17 cellular contexts compared by ENCODE assay signal in genomic region chr17:80682372-80682771, GRCh38.
DNase-seq lines count a peak whose midpoint lies in the region; ATAC-seq lines count a peak whose summit lies in the region.
"Had no signal": no experiment of that assay in that cellular context is flagged by ENCODE, and none has a peak within 500 bp of the region (broad histone marks: within the 10 kb centered on the region; RNA-seq: fewer than 3 reads in every experiment).

No MANE protein-coding gene starts in this region.

- ATAC-seq in esophagus mucosa (peak; percentile 84), HG02840 (IDR thresholded peaks at IDR 0.05; ENCODE audit: low FRiP score, unreplicated experiment) (no peak), T-helper 17 cell (no peak), GM21526 (IDR thresholded peaks at IDR 0.05; ENCODE audit: low FRiP score, unreplicated experiment) (no peak)
- ATAC-seq: Right ventricle myocardium inferior had no signal

- no peak overlapping the region for H3K27ac ChIP-seq in CD4-positive, alpha-beta memory T cell (ENCODE audit: low read depth, low read length)
- H3K27ac ChIP-seq: GM23248 had no signal

- H3K9me3 ChIP-seq in CD4-positive, alpha-beta memory T cell (ENCODE audit: control insufficient read depth in 1 of 2, low read length in 2 of 2) = no peaks in the 10 kb centered on the region
- no peaks in the 10 kb centered on the region for H3K9me3 ChIP-seq in T-helper 17 cell (ENCODE audit: control insufficient read depth, low read length, poor library complexity, severe bottlenecking)
- H3K9me3 ChIP-seq: Caco-2 had no signal

- no peaks in the 10 kb centered on the region for H3K27me3 ChIP-seq in CD4-positive, alpha-beta memory T cell (ENCODE audit: insufficient read depth, low read length)

- H3K27me3 Mint-ChIP-seq in activated CD4-positive, alpha-beta T cell treated with anti-CD3 and anti-CD28 coated beads, Interleukin-2, amount 10 ng/mL, durations not matched to agents 7 days and 5 days = no peaks in the 10 kb centered on the region
- H3K27me3 Mint-ChIP-seq in CD4-positive, alpha-beta memory T cell = no peaks in the 10 kb centered on the region
- H3K27me3 Mint-ChIP-seq in activated T-helper 1 cell treated with anti-CD3 and anti-CD28 coated beads, Interleukin-12 subunit alpha, Interleukin-12 subunit beta, Interleukin-2, Interleukin-4 antibody, amounts not matched to agents 30 ng/mL and 10 ng/mL and 1 ng/mL, durations not matched to agents 14 hours and 24 hours and 36 hours (ENCODE audit: insufficient read depth) = no peaks in the 10 kb centered on the region
- no peaks in the 10 kb centered on the region for H3K27me3 Mint-ChIP-seq in T-helper 17 cell

- H3K4me1 ChIP-seq in CD4-positive, alpha-beta memory T cell (ENCODE audit: insufficient read depth, low read length) = peaks cover 13% of the 10 kb centered on the region
- H3K4me1 ChIP-seq: Caco-2 had no signal

- no peak overlapping the region for H3K4me3 ChIP-seq in CD4-positive, alpha-beta memory T cell (ENCODE audit: low read length in 2 of 2)
- H3K4me3 ChIP-seq: GM23248 had no signal

- intact Hi-C loops in CD4-positive, alpha-beta memory T cell (cut with micrococcal nuclease) = no loop called here
- intact Hi-C loops in activated T-helper 1 cell treated with anti-CD3 and anti-CD28 coated beads, Interleukin-12 subunit alpha, Interleukin-12 subunit beta, Interleukin-2, Interleukin-4 antibody, amounts not matched to agents 30 ng/mL and 10 ng/mL and 1 ng/mL, durations not matched to agents 14 hours and 24 hours and 36 hours (cut with micrococcal nuclease) = no loop called here

- H3K36me3 ChIP-seq in CD4-positive, alpha-beta memory T cell (ENCODE audit: insufficient read depth, low read length) = no peaks in the 10 kb centered on the region

- no peak overlapping the region for H3K4me3 Mint-ChIP-seq in activated CD4-positive, alpha-beta T cell treated with anti-CD3 and anti-CD28 coated beads, Interleukin-2, amount 10 ng/mL, durations not matched to agents 7 days and 5 days
- H3K4me3 Mint-ChIP-seq in CD4-positive, alpha-beta memory T cell = no peak overlapping the region
- H3K4me3 Mint-ChIP-seq in activated T-helper 1 cell treated with anti-CD3 and anti-CD28 coated beads, Interleukin-12 subunit alpha, Interleukin-12 subunit beta, Interleukin-2, Interleukin-4 antibody, amounts not matched to agents 30 ng/mL and 10 ng/mL and 1 ng/mL, durations not matched to agents 14 hours and 24 hours and 36 hours = no peak overlapping the region
- H3K4me3 Mint-ChIP-seq in T-helper 17 cell = no peak overlapping the region

- no peaks in the 10 kb centered on the region for H3K9me3 Mint-ChIP-seq in activated CD4-positive, alpha-beta T cell treated with anti-CD3 and anti-CD28 coated beads, Interleukin-2, amount 10 ng/mL, durations not matched to agents 7 days and 5 days
- no peaks in the 10 kb centered on the region for H3K9me3 Mint-ChIP-seq in CD4-positive, alpha-beta memory T cell
- no peaks in the 10 kb centered on the region for H3K9me3 Mint-ChIP-seq in activated T-helper 1 cell treated with anti-CD3 and anti-CD28 coated beads, Interleukin-12 subunit alpha, Interleukin-12 subunit beta, Interleukin-2, Interleukin-4 antibody, amounts not matched to agents 30 ng/mL and 10 ng/mL and 1 ng/mL, durations not matched to agents 14 hours and 24 hours and 36 hours

- peaks cover 55% of the 10 kb centered on the region for H3K4me1 Mint-ChIP-seq in activated CD4-positive, alpha-beta T cell treated with anti-CD3 and anti-CD28 coated beads, Interleukin-2, amount 10 ng/mL, durations not matched to agents 7 days and 5 days
- H3K4me1 Mint-ChIP-seq in CD4-positive, alpha-beta memory T cell = peaks cover 25 to 32% (median 27%) of the 10 kb centered on the region in 4 donors
- peaks cover 60% of the 10 kb centered on the region for H3K4me1 Mint-ChIP-seq in activated T-helper 1 cell treated with anti-CD3 and anti-CD28 coated beads, Interleukin-12 subunit alpha, Interleukin-12 subunit beta, Interleukin-2, Interleukin-4 antibody, amounts not matched to agents 30 ng/mL and 10 ng/mL and 1 ng/mL, durations not matched to agents 14 hours and 24 hours and 36 hours (ENCODE audit: low read depth)
- H3K4me1 Mint-ChIP-seq in T-helper 17 cell = peaks cover 23% of the 10 kb centered on the region

- POLR2A ChIA-PET in activated CD4-positive, alpha-beta T cell treated with anti-CD3 and anti-CD28 coated beads, Interleukin-2, amount 10 ng/mL, durations not matched to agents 7 days and 5 days (lab: Charles Lee) = no interaction called here
- POLR2A ChIA-PET in CD4-positive, alpha-beta memory T cell (lab: Charles Lee; ENCODE audit: partially characterized antibody) = no interaction called here

- H3K27ac Mint-ChIP-seq in activated CD4-positive, alpha-beta T cell treated with anti-CD3 and anti-CD28 coated beads, Interleukin-2, amount 10 ng/mL, durations not matched to agents 7 days and 5 days = peak overlapping the region; percentile 37
- peak overlapping the region in 4 of 7 donors; percentile 9 to 50 (median 35) for H3K27ac Mint-ChIP-seq in CD4-positive, alpha-beta memory T cell
- peak overlapping the region; percentile 5 for H3K27ac Mint-ChIP-seq in activated T-helper 1 cell treated with anti-CD3 and anti-CD28 coated beads, Interleukin-12 subunit alpha, Interleukin-12 subunit beta, Interleukin-2, Interleukin-4 antibody, amounts not matched to agents 30 ng/mL and 10 ng/mL and 1 ng/mL, durations not matched to agents 14 hours and 24 hours and 36 hours
- H3K27ac Mint-ChIP-seq in T-helper 17 cell = no peak overlapping the region

- peaks cover 25% of the 10 kb centered on the region for H3K36me3 Mint-ChIP-seq in activated CD4-positive, alpha-beta T cell treated with anti-CD3 and anti-CD28 coated beads, Interleukin-2, amount 10 ng/mL, durations not matched to agents 7 days and 5 days (ENCODE audit: low read depth)
- peaks cover 0 to 10% of the 10 kb centered on the region in 2 donors for H3K36me3 Mint-ChIP-seq in CD4-positive, alpha-beta memory T cell
- H3K36me3 Mint-ChIP-seq in activated T-helper 1 cell treated with anti-CD3 and anti-CD28 coated beads, Interleukin-12 subunit alpha, Interleukin-12 subunit beta, Interleukin-2, Interleukin-4 antibody, amounts not matched to agents 30 ng/mL and 10 ng/mL and 1 ng/mL, durations not matched to agents 14 hours and 24 hours and 36 hours (ENCODE audit: low read depth) = peaks cover 31% of the 10 kb centered on the region
- peaks cover 5% of the 10 kb centered on the region for H3K36me3 Mint-ChIP-seq in T-helper 17 cell (ENCODE audit: low read depth)

- CTCF ChIA-PET in activated CD4-positive, alpha-beta T cell treated with anti-CD3 and anti-CD28 coated beads, Interleukin-2, amount 10 ng/mL, durations not matched to agents 7 days and 5 days (lab: Charles Lee) = no interaction called here
- CTCF ChIA-PET in CD4-positive, alpha-beta memory T cell (lab: Charles Lee; ENCODE audit: partially characterized antibody) = interaction anchor here (0.9 kb wide), 1 partner anchor 109 kb away, joined by 3 read pairs; no protein-coding TSS in a partner anchor

- DNase-seq in activated CD4-positive, alpha-beta T cell treated with anti-CD3 and anti-CD28 coated beads, Interleukin-2, amount 10 ng/mL, durations not matched to agents 7 days and 5 days = no peak
- no peak for DNase-seq in activated CD4-positive, alpha-beta T cell treated with anti-CD3 and anti-CD28 coated beads, Interleukin-2, amount 50 U/mL, for 1 hour
- DNase-seq in CD4-positive, alpha-beta memory T cell = no peak
- no peak for DNase-seq in activated T-helper 1 cell treated with anti-CD3 and anti-CD28 coated beads, Interleukin-12 subunit alpha, Interleukin-12 subunit beta, Interleukin-2, Interleukin-4 antibody, amounts not matched to agents 30 ng/mL and 10 ng/mL and 1 ng/mL, durations not matched to agents 14 hours and 24 hours and 36 hours (ENCODE audit: low spot score)
- no peak for DNase-seq in T-helper 17 cell
- DNase-seq: Caco-2, DMS153, GM23248, KBM-7, NCI-H1048, NCI-H146, NCI-H2081, NCI-H524 had no signal
